12 cellular contexts compared by ENCODE assay signal in genomic region chr7:112448891-112449290, GRCh38. TPM values are rescaled to one million over a fixed set of nuclear protein-coding genes. Genes with fewer than 3 reads are reported as not detected.
DNase-seq lines count a peak whose midpoint lies in the region; ATAC-seq, FAIRE-seq and TF ChIP-seq lines count a peak whose summit lies in the region.
"Had no signal": no experiment of that assay in that cellular context is flagged by ENCODE, and none has a peak within 500 bp of the region (broad histone marks: within the 10 kb centered on the region; RNA-seq: fewer than 3 reads in every experiment).

No MANE protein-coding gene starts in this region.

- TF ChIP-seq CTCF in HepG2 (CRISPR knock-in tag; IDR thresholded peaks at IDR 0.05) (no peak), right lobe of liver (IDR thresholded peaks at IDR 0.05) (no peak), MCF 10A (IDR thresholded peaks at IDR 0.05; ENCODE audit: unreplicated experiment) (no peak), GM13977 (IDR thresholded peaks at IDR 0.05; ENCODE audit: extremely low read depth, insufficient read depth, missing control alignments) (no peak)

- H3K4me2 ChIP-seq in HepG2 (ENCODE audit: low read depth, low read length) = peak overlapping the region; percentile 86

- TF ChIP-seq POLR2A in HepG2 (IDR thresholded peaks at IDR 0.05; ENCODE audit: insufficient read depth in 1 of 2, low read depth in 2 of 2, low read length in 2 of 2) = no peak
- no peak for TF ChIP-seq POLR2A in right lobe of liver (IDR thresholded peaks at IDR 0.05)

- H3K4me1 Mint-ChIP-seq in MCF 10A (ENCODE audit: insufficient read depth, unreplicated experiment) = peaks cover 20% of the 10 kb centered on the region
- peaks cover 39 to 43% of the 10 kb centered on the region in 2 donors for H3K4me1 Mint-ChIP-seq in natural killer cell treated with Interleukin-12 subunit alpha and Interleukin-12 subunit beta and Interleukin-15 and Interleukin-18, amount 100 ng/mL, for 72 hours (ENCODE audit: low read depth in 2 of 2)

- no peak for TF ChIP-seq RAD21 in HepG2 (CRISPR knock-in tag; IDR thresholded peaks at IDR 0.05)

- in situ Hi-C loops in HepG2 (cut with HindIII; ENCODE audit: extremely low pct_ligation_motif_present, low pct_unique_long_range_greater_than_20kb) = no loop called here
- in situ Hi-C loops in GM13977 (cut with MboI; ENCODE audit: low pct_unique_long_range_greater_than_20kb, low sequenced_read_pairs, unreplicated experiment) = no loop called here

- DNase-seq in HepG2 (ENCODE audit: low spot score) (no peak), right lobe of liver (no peak), MCF 10A (ENCODE audit: unreplicated experiment) (no peak), GM13977 (ENCODE audit: low spot score) (no peak), superior temporal gyrus (ENCODE audit: extremely low spot score) (no peak)
- no peak for DNase-seq in natural killer cell treated with Interleukin-12 subunit alpha and Interleukin-12 subunit beta and Interleukin-15 and Interleukin-18, amount 100 ng/mL, for 72 hours (ENCODE audit: low spot score)
- DNase-seq: NCI-H2171, T1000 had no signal

- peak overlapping the region; percentile 97 for H3K4me3 Mint-ChIP-seq in MCF 10A (ENCODE audit: unreplicated experiment)
- peak overlapping the region; percentile 92 for H3K4me3 Mint-ChIP-seq in natural killer cell treated with Interleukin-12 subunit alpha and Interleukin-12 subunit beta and Interleukin-15 and Interleukin-18, amount 100 ng/mL, for 72 hours

- intact Hi-C loops in HepG2 (cut with micrococcal nuclease; ENCODE audit: unreplicated experiment) = no loop called here
- intact Hi-C loops in right lobe of liver (cut with DNase I) = no loop called here
- intact Hi-C loops in MCF 10A (cut with micrococcal nuclease) = no loop called here

- H3K79me2 ChIP-seq in HepG2 (ENCODE audit: insufficient read depth, low read length) = peaks cover 31% of the 10 kb centered on the region

- TF ChIP-seq EP300 in HepG2 (IDR thresholded peaks at IDR 0.05; ENCODE audit: low read depth in 2 of 2, low read length in 2 of 2) = no peak
- no peak for TF ChIP-seq EP300 in HepG2 (CRISPR knock-in tag; IDR thresholded peaks at IDR 0.05; ENCODE audit: borderline replicate concordance)

- no peaks in the 10 kb centered on the region for H3K9me3 ChIP-seq in HepG2 (ENCODE audit: low read length)
- H3K9me3 ChIP-seq in right lobe of liver = no peaks in the 10 kb centered on the region
- H3K9me3 ChIP-seq: HAP-1 had no signal

- WGBS in HepG2 (ENCODE audit: low lambda C conversion rate) = 70% methylated on average over 3 of the region's 3 CpGs
- 79% methylated on average over 3 of the region's 3 CpGs for WGBS in right lobe of liver (ENCODE audit: insufficient coverage, low coverage, low lambda C conversion rate, missing lambda C conversion rate)

- BruUV-seq in HepG2 (replicated peaks; lab: Mats Ljungman, UMichigan) = no TSS peak
- BruUV-seq in MCF 10A (replicated peaks; lab: Mats Ljungman, UMichigan) = no TSS peak

- no peak overlapping the region for H2AFZ ChIP-seq in HepG2 (ENCODE audit: low read length)

- H3K27me3 Mint-ChIP-seq in MCF 10A (ENCODE audit: insufficient read depth, unreplicated experiment) = no peaks in the 10 kb centered on the region
- H3K27me3 Mint-ChIP-seq in natural killer cell treated with Interleukin-12 subunit alpha and Interleukin-12 subunit beta and Interleukin-15 and Interleukin-18, amount 100 ng/mL, for 72 hours = no peaks in the 10 kb centered on the region

- H3K27ac Mint-ChIP-seq in MCF 10A (ENCODE audit: low read depth, unreplicated experiment) = peak overlapping the region; percentile 97
- H3K27ac Mint-ChIP-seq in natural killer cell treated with Interleukin-12 subunit alpha and Interleukin-12 subunit beta and Interleukin-15 and Interleukin-18, amount 100 ng/mL, for 72 hours = peak overlapping the region in 1 of 2 donors; percentile 98

- FAIRE-seq in HepG2 (lab: Jason Lieb, UNC) = no peak
- FAIRE-seq: GM18507 had no signal

- H3K36me3 Mint-ChIP-seq in MCF 10A (ENCODE audit: insufficient read depth, unreplicated experiment) = peaks cover 16% of the 10 kb centered on the region
- H3K36me3 Mint-ChIP-seq in natural killer cell treated with Interleukin-12 subunit alpha and Interleukin-12 subunit beta and Interleukin-15 and Interleukin-18, amount 100 ng/mL, for 72 hours = no peaks in the 10 kb centered on the region

- POLR2A ChIA-PET in HepG2 (lab: Yijun Ruan, JAX) = interaction anchor here (0.7 to 4.8 kb wide), 4 partner anchors 15 to 518 kb away, joined by 3 to 64 read pairs (median 14); partner anchors contain the start of genes DOCK4 and ZNF277
- POLR2A ChIA-PET in MCF 10A (lab: Yijun Ruan, JAX) = interaction anchor here (0.7 to 8.5 kb wide), 12 partner anchors 13 to 696 kb away, joined by 3 to 255 read pairs (median 8); partner anchors contain the start of genes DOCK4, LSMEM1 and ZNF277

- no peaks in the 10 kb centered on the region; a peak in 1 of 5 replicates for H3K27me3 ChIP-seq in HepG2 (ENCODE audit: control insufficient read depth in 1 of 2, insufficient read depth in 2 of 2, low read length in 2 of 2)
- no peaks in the 10 kb centered on the region for H3K27me3 ChIP-seq in right lobe of liver

- H3K36me3 ChIP-seq in HepG2 (replicated peaks in 1 of 2; ENCODE audit: control insufficient read depth in 1 of 2, insufficient read depth in 2 of 2, low read length in 2 of 2) (no peaks in the 10 kb centered on the region), right lobe of liver (no peaks in the 10 kb centered on the region)

- H3K4me1 ChIP-seq in HepG2 (ENCODE audit: insufficient read depth, low read length) (peaks cover 42% of the 10 kb centered on the region), right lobe of liver (peaks cover 0 to 14% (median 2%) of the 10 kb centered on the region in 4 donors)

- H3K4me3 ChIP-seq in HepG2 (replicated peaks in 1 of 3; ENCODE audit: insufficient read depth in 1 of 3, low read depth in 2 of 3, low read length in 3 of 3) (no peak overlapping the region), right lobe of liver (no peak overlapping the region)

- no peak overlapping the region for H3K9ac ChIP-seq in HepG2 (ENCODE audit: insufficient read depth, low read depth, low read length)

- no peaks in the 10 kb centered on the region for H3K9me3 Mint-ChIP-seq in MCF 10A (ENCODE audit: unreplicated experiment)
- H3K9me3 Mint-ChIP-seq in natural killer cell treated with Interleukin-12 subunit alpha and Interleukin-12 subunit beta and Interleukin-15 and Interleukin-18, amount 100 ng/mL, for 72 hours = no peaks in the 10 kb centered on the region

- peaks cover 21% of the 10 kb centered on the region for H4K20me1 ChIP-seq in HepG2 (ENCODE audit: insufficient read depth, low read length)

- CTCF ChIA-PET in HepG2 (lab: Yijun Ruan, JAX; ENCODE audit: low intra/inter-chr PET ratio, low total read pairs) = no interaction called here
- CTCF ChIA-PET in MCF 10A (lab: Yijun Ruan, JAX) = interaction anchor here (0.7 kb wide), 1 partner anchor 46 kb away, joined by 3 read pairs; no protein-coding TSS in a partner anchor

- ATAC-seq in HepG2 (no peak), right lobe of liver (no peak), GM21367 (IDR thresholded peaks at IDR 0.05; ENCODE audit: unreplicated experiment) (no peak), HG03025 (IDR thresholded peaks at IDR 0.05; ENCODE audit: low FRiP score, unreplicated experiment) (no peak)
- no peak for ATAC-seq in natural killer cell treated with Interleukin-12 subunit alpha and Interleukin-12 subunit beta and Interleukin-15 and Interleukin-18, amount 100 ng/mL, for 72 hours

- H3K27ac ChIP-seq in HepG2 (ENCODE audit: extremely low read length, insufficient read depth, low read length) (no peak overlapping the region), right lobe of liver (peak overlapping the region in 1 of 3 donors; percentile 97)

RNA-seq across cellular contexts. Expression of gene IFRD1, which starts 1.4 kb away (rescaled TPM):
- total RNA-seq in HepG2 (2016; rRNA removed; fragmentation: Illumina TruSeq; extraction: Trizol) = 55.0 and 55.5 TPM in 2 replicates
- total RNA-seq in HepG2 (2016; cell fraction: cytosol; rRNA removed; fragmentation: Illumina TruSeq; extraction: Trizol; ENCODE audit: low read depth) = 9.5 and 10.7 TPM in 2 replicates
- total RNA-seq in HepG2 (2016; cell fraction: insoluble cytoplasmic fraction; rRNA removed; fragmentation: Illumina TruSeq; extraction: Trizol) = 56.9 and 60.9 TPM in 2 replicates
- total RNA-seq in HepG2 (2016; cell fraction: membrane; rRNA removed; fragmentation: Illumina TruSeq; extraction: Trizol) = 23.2 and 23.9 TPM in 2 replicates
- total RNA-seq in HepG2 (2016; cell fraction: nucleus; rRNA removed; fragmentation: Illumina TruSeq; extraction: Trizol) = 81.6 and 82.4 TPM in 2 replicates
- 45.9 and 50.9 TPM in 2 replicates for polyA plus RNA-seq in HepG2 (2011; rRNA removed)
- polyA plus RNA-seq in HepG2 (2011; cell fraction: cytosol; rRNA removed) = 18.4 and 29.0 TPM in 2 replicates
- polyA plus RNA-seq in HepG2 (2011; cell fraction: nucleus; rRNA removed) = 34.1 and 35.0 TPM in 2 replicates
- 40.2 and 62.6 TPM in 2 replicates for polyA plus RNA-seq in HepG2 (2012)
- polyA plus RNA-seq in HepG2 (2016; cell fraction: cytosol; fragmentation: Illumina TruSeq; extraction: Trizol; ENCODE audit: low read depth) = 5.7 and 6.2 TPM in 2 replicates
- polyA plus RNA-seq in HepG2 (2016; cell fraction: insoluble cytoplasmic fraction; fragmentation: Illumina TruSeq; extraction: Trizol; ENCODE audit: low read depth) = 46.7 and 52.1 TPM in 2 replicates
- 11.7 and 12.5 TPM in 2 replicates for polyA plus RNA-seq in HepG2 (2016; cell fraction: membrane; fragmentation: Illumina TruSeq; extraction: Trizol; ENCODE audit: low read depth)
- polyA plus RNA-seq in HepG2 (2016; cell fraction: nucleus; fragmentation: Illumina TruSeq; extraction: Trizol; ENCODE audit: insufficient read depth, low read depth) = 75.5 and 78.6 TPM in 2 replicates
- 25.6 and 26.3 TPM in 2 replicates for polyA minus RNA-seq in HepG2 (2011; rRNA and poly(A)+ RNA removed; ENCODE audit: low replicate concordance)
- polyA minus RNA-seq in HepG2 (2011; cell fraction: cytosol; rRNA and poly(A)+ RNA removed) = 18.1 and 20.8 TPM in 2 replicates
- polyA minus RNA-seq in HepG2 (2011; cell fraction: nucleus; rRNA and poly(A)+ RNA removed) = 140 and 146 TPM in 2 replicates
- total RNA-seq in right lobe of liver = 10 to 100 TPM; 19.0 to 34.7 (median 28.2) TPM
- 116 and 123 TPM in 2 replicates for total RNA-seq in MCF 10A (2022)
- total RNA-seq in natural killer cell treated with Interleukin-12 subunit alpha and Interleukin-12 subunit beta and Interleukin-15 and Interleukin-18, amount 100 ng/mL, for 72 hours = 10 to 100 TPM; 67.2 to 77.4 TPM

RNA-seq across cellular contexts. Expression of gene LSMEM1, which starts 31.9 kb away (rescaled TPM):
- total RNA-seq in HepG2 (2016; rRNA removed; fragmentation: Illumina TruSeq; extraction: Trizol) = 0.62 and 1.2 TPM in 2 replicates
- total RNA-seq in HepG2 (2016; cell fraction: cytosol; rRNA removed; fragmentation: Illumina TruSeq; extraction: Trizol; ENCODE audit: low read depth) = 0.10 and 0.26 TPM in 2 replicates
- total RNA-seq in HepG2 (2016; cell fraction: insoluble cytoplasmic fraction; rRNA removed; fragmentation: Illumina TruSeq; extraction: Trizol) = 0.49 and 1.2 TPM in 2 replicates
- 0.28 and 0.83 TPM in 2 replicates for total RNA-seq in HepG2 (2016; cell fraction: membrane; rRNA removed; fragmentation: Illumina TruSeq; extraction: Trizol)
- 2.8 and 3.6 TPM in 2 replicates for total RNA-seq in HepG2 (2016; cell fraction: nucleus; rRNA removed; fragmentation: Illumina TruSeq; extraction: Trizol)
- 1.3 and 1.4 TPM in 2 replicates for polyA plus RNA-seq in HepG2 (2011; rRNA removed)
- 0.09 and 0.18 TPM in 2 replicates for polyA plus RNA-seq in HepG2 (2011; cell fraction: cytosol; rRNA removed)
- 2.3 and 3.4 TPM in 2 replicates for polyA plus RNA-seq in HepG2 (2011; cell fraction: nucleus; rRNA removed)
- 0.97 and 2.1 TPM in 2 replicates for polyA plus RNA-seq in HepG2 (2012)
- polyA plus RNA-seq in HepG2 (2016; cell fraction: cytosol; fragmentation: Illumina TruSeq; extraction: Trizol; ENCODE audit: low read depth) = 0.11 and 0.19 TPM in 2 replicates
- polyA plus RNA-seq in HepG2 (2016; cell fraction: insoluble cytoplasmic fraction; fragmentation: Illumina TruSeq; extraction: Trizol; ENCODE audit: low read depth) = 0.66 and 1.6 TPM in 2 replicates
- 0.25 and 0.36 TPM in 2 replicates for polyA plus RNA-seq in HepG2 (2016; cell fraction: membrane; fragmentation: Illumina TruSeq; extraction: Trizol; ENCODE audit: low read depth)
- 10.1 and 12.3 TPM in 2 replicates for polyA plus RNA-seq in HepG2 (2016; cell fraction: nucleus; fragmentation: Illumina TruSeq; extraction: Trizol; ENCODE audit: insufficient read depth, low read depth)
- polyA minus RNA-seq in HepG2 (2011; rRNA and poly(A)+ RNA removed; ENCODE audit: low replicate concordance) = 0.49 TPM in 1 of 2 replicates, not detected in the other
- polyA minus RNA-seq in HepG2 (2011; cell fraction: cytosol; rRNA and poly(A)+ RNA removed) = not detected in 2 replicates
- polyA minus RNA-seq in HepG2 (2011; cell fraction: nucleus; rRNA and poly(A)+ RNA removed) = 5.8 and 6.1 TPM in 2 replicates
- 1 to 10 TPM in 5 of 6 experiments, under 1 TPM in 1; 0.81 to 5.0 (median 2.4) TPM for total RNA-seq in right lobe of liver
- 4.2 and 4.5 TPM in 2 replicates for total RNA-seq in MCF 10A (2022)
- 1 to 10 TPM; 1.6 to 2.4 TPM for total RNA-seq in natural killer cell treated with Interleukin-12 subunit alpha and Interleukin-12 subunit beta and Interleukin-15 and Interleukin-18, amount 100 ng/mL, for 72 hours
